Comparison of ENCODE assay signal across 27 cellular contexts in genomic region chr15:57941816-57942215, GRCh38.
"Had no signal": no experiment of that assay in that cellular context is flagged by ENCODE, and none has a peak within 500 bp of the region (broad histone marks: within the 10 kb centered on the region; RNA-seq: fewer than 3 reads in every experiment).

No MANE protein-coding gene starts in this region.

- H3K4me1 ChIP-seq: stomach, suprapubic skin, testis, thyroid gland, tibial artery, tibial nerve, transverse colon, upper lobe of left lung, upper lobe of right lung, uterus, vagina had no signal

- H3K9me3 ChIP-seq: stomach, suprapubic skin, testis, thoracic aorta, thyroid gland, tibial artery, tibial nerve, transverse colon, upper lobe of left lung, upper lobe of right lung, uterus, vagina had no signal

- H3K36me3 ChIP-seq: stomach, suprapubic skin, thoracic aorta, thyroid gland, tibial artery, tibial nerve, transverse colon, upper lobe of left lung, upper lobe of right lung, uterus, vagina had no signal

- H3K27me3 ChIP-seq: testis, thyroid gland, tibial artery, upper lobe of left lung, upper lobe of right lung, uterus, vagina had no signal

- H3K27ac ChIP-seq: stomach, suprapubic skin, testis, thoracic aorta, thyroid gland, tibial artery, tibial nerve, transverse colon, upper lobe of left lung, upper lobe of right lung, uterus, vagina had no signal

- FAIRE-seq: urothelium cell line had no signal

- H3K4me3 ChIP-seq: stomach, suprapubic skin, testis, thoracic aorta, thyroid gland, tibial artery, tibial nerve, transverse colon, upper lobe of left lung, upper lobe of right lung, uterus, vagina had no signal

- DNase-seq: stimulated activated CD4-positive, alpha-beta T cell treated with anti-CD3 and anti-CD28 coated beads, Interleukin-2, amount 100 ng/mL, for 48 hours; stimulated activated CD4-positive, alpha-beta T cell treated with anti-CD3 and anti-CD28 coated beads, Interleukin-4, amount 100 ng/mL, for 1 hour; stimulated activated CD4-positive, alpha-beta T cell treated with anti-CD3 and anti-CD28 coated beads, Interleukin-4, amount 100 ng/mL, for 24 hours; stimulated activated CD4-positive, alpha-beta T cell treated with anti-CD3 and anti-CD28 coated beads, Interleukin-4, amount 100 ng/mL, for 4 hours; stimulated activated CD8-positive, alpha-beta memory T cell treated with anti-CD3 and anti-CD28 coated beads, Interleukin-4, amount 100 ng/mL, for 48 hours; stimulated activated naive B cell treated with anti-CD40 and anti-IgM and Interleukin-4, amounts not matched to agents 10 μg/mL and 1 μg/mL and 100 μg/mL, for 72 hours; stimulated activated naive CD4-positive, alpha-beta T cell; stimulated activated naive CD4-positive, alpha-beta T cell treated with Interleukin-2 at 50 U/mL for 16 hours; stimulated activated naive CD8-positive, alpha-beta T cell treated with anti-CD3 and anti-CD28 coated beads, Interleukin-15, amount 100 ng/mL, for 72 hours; stimulated activated naive CD8-positive, alpha-beta T cell treated with anti-CD3 and anti-CD28 coated beads, Interleukin-15, Interleukin-2, amounts not matched to agents 100 U/mL and 50 U/mL, for 24 hours; stomach; substantia nigra; testis; thyroid gland; tibial artery; transverse colon; trophoblast cell; upper lobe of left lung; upper lobe of right lung; uterus had no signal

- ATAC-seq: stimulated activated effector memory CD8-positive, alpha-beta T cell treated with anti-CD3 and anti-CD28 coated beads, Interleukin-12 subunit alpha, Interleukin-12 subunit beta, amount 100 ng/mL, for 72 hours; stimulated activated memory B cell treated with anti-CD40 and anti-IgM and Interleukin-4, amounts not matched to agents 10 μg/mL and 1 μg/mL and 100 μg/mL, for 72 hours; stimulated activated naive B cell treated with anti-CD40 and anti-IgM and Interleukin-4, amounts not matched to agents 10 μg/mL and 1 μg/mL and 100 μg/mL, for 72 hours; stimulated activated naive CD8-positive, alpha-beta T cell treated with anti-CD3 and anti-CD28 coated beads, Interleukin-15, amount 100 ng/mL, for 72 hours; stimulated activated naive CD8-positive, alpha-beta T cell treated with anti-CD3 and anti-CD28 coated beads, Interleukin-15, Interleukin-2, amounts not matched to agents 100 U/mL and 50 U/mL, for 24 hours; upper lobe of right lung had no signal
